ENCODE assay signal across 13 cellular contexts in the genomic region with DNA sequence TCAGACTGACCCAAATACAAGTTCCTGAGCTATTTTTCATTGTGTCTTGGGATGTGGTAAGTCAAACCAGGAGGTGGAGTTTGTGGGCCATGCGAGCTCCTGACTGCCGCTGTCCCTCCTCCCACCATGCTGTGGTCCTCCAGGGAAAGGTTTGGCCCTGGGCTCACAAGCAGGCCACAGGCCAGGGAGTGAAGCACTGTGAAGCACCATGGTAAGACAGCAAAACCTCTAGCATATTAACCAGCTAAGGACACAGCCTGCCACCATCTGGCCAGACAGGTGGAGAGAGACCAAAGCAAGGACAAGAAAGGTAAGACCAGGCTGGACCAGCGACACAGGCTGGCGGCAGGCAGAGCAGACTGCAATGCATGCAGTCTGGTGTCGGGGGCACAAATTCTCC. TPM values are rescaled to one million over a fixed set of nuclear protein-coding genes. Genes with fewer than 3 reads are reported as not detected.
DNase-seq lines count a peak whose midpoint lies in the region; ATAC-seq and TF ChIP-seq lines count a peak whose summit lies in the region.
"Had no signal": no experiment of that assay in that cellular context is flagged by ENCODE, and none has a peak within 500 bp of the region (broad histone marks: within the 10 kb centered on the region; RNA-seq: fewer than 3 reads in every experiment).

No MANE protein-coding gene starts in this region.

- H2AFZ ChIP-seq in neural progenitor cell (replicated peaks) (no peak overlapping the region), smooth muscle cell (ENCODE audit: low read depth) (no peak overlapping the region)

- H4K20me1 ChIP-seq in neural progenitor cell (ENCODE audit: low read depth): no peaks in the 10 kb centered on the region
- H4K20me1 ChIP-seq in smooth muscle cell (ENCODE audit: low read depth): peaks cover 97% of the 10 kb centered on the region

- no peaks in the 10 kb centered on the region for H3K27me3 ChIP-seq in neural progenitor cell
- H3K27me3 ChIP-seq in smooth muscle cell (ENCODE audit: low read depth): no peaks in the 10 kb centered on the region
- H3K27me3 ChIP-seq: heart left ventricle had no signal

- H3K27ac Mint-ChIP-seq in activated CD4-positive, alpha-beta T cell treated with anti-CD3 and anti-CD28 coated beads for 36 hours: peak overlapping the region; percentile 77
- no peak overlapping the region for H3K27ac Mint-ChIP-seq in neural progenitor cell
- H3K27ac Mint-ChIP-seq: mesothelial cell of epicardium had no signal

- no peak overlapping the region for H3K4me3 Mint-ChIP-seq in activated CD4-positive, alpha-beta T cell treated with anti-CD3 and anti-CD28 coated beads for 36 hours
- H3K4me3 Mint-ChIP-seq in neural progenitor cell: no peak overlapping the region
- H3K4me3 Mint-ChIP-seq: mesothelial cell of epicardium had no signal

- H3K27me3 Mint-ChIP-seq in activated CD4-positive, alpha-beta T cell treated with anti-CD3 and anti-CD28 coated beads for 36 hours: no peaks in the 10 kb centered on the region
- peaks cover 2% of the 10 kb centered on the region for H3K27me3 Mint-ChIP-seq in neural progenitor cell (ENCODE audit: insufficient read depth, low read depth)

- H3K9ac ChIP-seq in neural progenitor cell: no peak overlapping the region
- H3K9ac ChIP-seq in smooth muscle cell (ENCODE audit: low read depth): no peak overlapping the region

- CTCF ChIA-PET in activated CD4-positive, alpha-beta T cell treated with anti-CD3 and anti-CD28 coated beads for 36 hours (lab: Charles Lee): interaction anchor here (0.6 to 0.9 kb wide), 2 partner anchors 53 to 201 kb away, joined by 3 to 4 read pairs; no protein-coding TSS in a partner anchor

- WGBS in smooth muscle cell (ENCODE audit: low lambda C conversion rate): 95% methylated on average over 5 of the region's 5 CpGs

- H3F3A ChIP-seq in neural progenitor cell (ENCODE audit: low read depth): no peaks in the 10 kb centered on the region
- H3F3A ChIP-seq in smooth muscle cell (ENCODE audit: low read depth): no peaks in the 10 kb centered on the region

- peaks cover 86% of the 10 kb centered on the region for H3K4me1 Mint-ChIP-seq in activated CD4-positive, alpha-beta T cell treated with anti-CD3 and anti-CD28 coated beads for 36 hours
- peaks cover 7% of the 10 kb centered on the region for H3K4me1 Mint-ChIP-seq in neural progenitor cell

- TF ChIP-seq CTCF in neural progenitor cell (IDR thresholded peaks at IDR 0.05) (peak; percentile 13), smooth muscle cell (IDR thresholded peaks at IDR 0.05; ENCODE audit: borderline replicate concordance, insufficient read depth, poor library complexity, severe bottlenecking) (no peak)

- H3K4me3 ChIP-seq in neural progenitor cell (no peak overlapping the region), smooth muscle cell (no peak overlapping the region)
- H3K4me3 ChIP-seq: heart left ventricle had no signal

- H3K4me1 ChIP-seq in neural progenitor cell: no peaks in the 10 kb centered on the region
- no peaks in the 10 kb centered on the region for H3K4me1 ChIP-seq in smooth muscle cell (ENCODE audit: low read depth)

- no peak overlapping the region for H3K27ac ChIP-seq in neural progenitor cell
- no peak overlapping the region for H3K27ac ChIP-seq in smooth muscle cell (ENCODE audit: low read depth)
- H3K27ac ChIP-seq: heart left ventricle had no signal

- H3K79me2 ChIP-seq in neural progenitor cell (ENCODE audit: low read depth) (no peaks in the 10 kb centered on the region), smooth muscle cell (ENCODE audit: low read depth) (peaks cover 37% of the 10 kb centered on the region)

- H3K36me3 ChIP-seq in neural progenitor cell (no peaks in the 10 kb centered on the region), smooth muscle cell (ENCODE audit: low read depth) (no peaks in the 10 kb centered on the region)

- POLR2A ChIA-PET in activated CD4-positive, alpha-beta T cell treated with anti-CD3 and anti-CD28 coated beads for 36 hours (lab: Charles Lee): interaction anchor here (0.7 kb wide), 1 partner anchor 15 kb away, joined by 4 read pairs; a partner anchor contains a TSS

- H3K4me2 ChIP-seq in neural progenitor cell (no peak overlapping the region), smooth muscle cell (no peak overlapping the region)

- H3K9me3 Mint-ChIP-seq in activated CD4-positive, alpha-beta T cell treated with anti-CD3 and anti-CD28 coated beads for 36 hours (ENCODE audit: low read depth): no peaks in the 10 kb centered on the region
- no peaks in the 10 kb centered on the region for H3K9me3 Mint-ChIP-seq in neural progenitor cell
- H3K9me3 Mint-ChIP-seq: mesothelial cell of epicardium had no signal

- H3K9me3 ChIP-seq in neural progenitor cell (ENCODE audit: low read depth) (no peaks in the 10 kb centered on the region), smooth muscle cell (replicated peaks; ENCODE audit: low read depth) (no peaks in the 10 kb centered on the region)
- H3K9me3 ChIP-seq: heart left ventricle had no signal

- no peak for DNase-seq in activated CD4-positive, alpha-beta T cell treated with anti-CD3 and anti-CD28 coated beads for 36 hours
- no peak for DNase-seq in activated CD4-positive, alpha-beta T cell treated with anti-CD3 and anti-CD28 coated beads, Interleukin-2, amount 50 U/mL, for 48 hours
- DNase-seq in NCI-H69 (lab: John Stamatoyannopoulos, UW) (peak; percentile 13), cerebellum (ENCODE audit: low spot score) (peak; percentile 85), neural progenitor cell (ENCODE audit: low spot score) (peak; percentile 28), T-helper 2 cell (no peak), NCI-H1048 (lab: John Stamatoyannopoulos, UW) (no peak), smooth muscle cell (lab: John Stamatoyannopoulos, UW; ENCODE audit: unreplicated experiment) (no peak)
- DNase-seq: activated gamma-delta T cell, GF-D8, heart left ventricle, NCI-H2029 treated with DMSO at 0.1 percent for 48 hours had no signal

- intact Hi-C loops in activated CD4-positive, alpha-beta T cell treated with anti-CD3 and anti-CD28 coated beads for 36 hours (cut with DNase I, micrococcal nuclease): loop anchor here in 1 of 2 experiments (5.0 kb wide), 1 partner anchor 224 kb away; no protein-coding TSS in a partner anchor

- ATAC-seq in activated CD4-positive, alpha-beta T cell treated with anti-CD3 and anti-CD28 coated beads for 36 hours: no peak

- peaks cover 31% of the 10 kb centered on the region for H3K36me3 Mint-ChIP-seq in activated CD4-positive, alpha-beta T cell treated with anti-CD3 and anti-CD28 coated beads for 36 hours (ENCODE audit: low read depth)
- no peaks in the 10 kb centered on the region for H3K36me3 Mint-ChIP-seq in neural progenitor cell

RNA-seq across cellular contexts. Expression of a gene that starts 15.3 kb away (rescaled TPM):
- 10 to 100 TPM; 32.1 to 51.8 TPM for total RNA-seq in activated CD4-positive, alpha-beta T cell treated with anti-CD3 and anti-CD28 coated beads for 36 hours
- total RNA-seq in cerebellum: 3.4 TPM
- total RNA-seq in neural progenitor cell (ENCODE audit: low replicate concordance): 0.36 and 9.0 TPM in 2 replicates
- 9.5 and 15.8 TPM in 2 replicates for total RNA-seq in smooth muscle cell
- polyA plus RNA-seq in smooth muscle cell: 17.1 and 20.8 TPM in 2 replicates

RNA-seq across cellular contexts. Expression of a gene that starts 45.7 kb away (rescaled TPM):
- not detected for total RNA-seq in activated CD4-positive, alpha-beta T cell treated with anti-CD3 and anti-CD28 coated beads for 36 hours
- not detected for total RNA-seq in cerebellum
- not detected in 2 replicates for total RNA-seq in neural progenitor cell (ENCODE audit: low replicate concordance)
- not detected in 2 replicates for total RNA-seq in smooth muscle cell
- polyA plus RNA-seq in smooth muscle cell: not detected in 2 replicates
- total RNA-seq: heart left ventricle, mesothelial cell of epicardium had no signal
- polyA plus RNA-seq: heart left ventricle had no signal

RNA-seq across cellular contexts. Expression of a gene that starts 54.5 kb away (rescaled TPM):
- 10 to 100 TPM; 44.9 to 65.5 TPM for total RNA-seq in activated CD4-positive, alpha-beta T cell treated with anti-CD3 and anti-CD28 coated beads for 36 hours
- total RNA-seq in cerebellum (11.2 TPM), neural progenitor cell (ENCODE audit: low replicate concordance) (22.5 and 31.9 TPM in 2 replicates), smooth muscle cell (10.2 and 19.3 TPM in 2 replicates)
- polyA plus RNA-seq in smooth muscle cell: 47.3 and 60.0 TPM in 2 replicates

Comparison
In these comparisons a context has a peak if more than half of its experiments do, and no peak if none do; other contexts are left out.
1. DNase-seq: peak in NCI-H69 (single experiment), cerebellum (single experiment) and neural progenitor cell (single experiment); none in activated CD4-positive, alpha-beta T cell treated with anti-CD3 and anti-CD28 coated beads for 36 hours (single experiment), activated CD4-positive, alpha-beta T cell treated with anti-CD3 and anti-CD28 coated beads, Interleukin-2, amount 50 U/mL, for 48 hours (0 of 2), T-helper 2 cell (0 of 5), NCI-H1048 (single experiment) and smooth muscle cell (single experiment).